Comparison of ENCODE assay signal across 8 cellular contexts in genomic region chr1:1250828-1251284, GRCh38. TPM values are rescaled to one million over a fixed set of nuclear protein-coding genes. Genes with fewer than 3 reads are reported as not detected.
DNase-seq lines count a peak whose midpoint lies in the region; ATAC-seq and TF ChIP-seq lines count a peak whose summit lies in the region.

No MANE protein-coding gene starts in this region.

- no peak overlapping the region for H3K27ac Mint-ChIP-seq in Caco-2 (ENCODE audit: unreplicated experiment)

- no peaks in the 10 kb centered on the region for H3K27me3 Mint-ChIP-seq in Caco-2 (ENCODE audit: insufficient read depth, unreplicated experiment)

- H3K4me3 ChIP-seq in Caco-2 (ENCODE audit: low read depth, low read length): no peak overlapping the region

- H3K4me1 ChIP-seq in Caco-2: no peaks in the 10 kb centered on the region

- peak; percentile 21 for DNase-seq in NCI-H526 treated with DMSO at 0.1 percent for 48 hours (lab: John Stamatoyannopoulos, UW)
- DNase-seq in activated effector memory CD4-positive, alpha-beta T cell treated with anti-CD3 and anti-CD28 coated beads, Interleukin-2, amount 50 U/mL, for 16 hours: peak; percentile 87
- DNase-seq in stimulated activated CD4-positive, alpha-beta T cell treated with anti-CD3 and anti-CD28 coated beads, Interleukin-1b, Interleukin-23, amount 100 ng/mL, for 48 hours: peak; percentile 62
- no peak for DNase-seq in SKM-1 treated with dmso at 0.1 percent for 144 hours (lab: John Stamatoyannopoulos, UW; ENCODE audit: unreplicated experiment)
- no peak for DNase-seq in NCI-H187 treated with DMSO at 0.1 percent for 48 hours (lab: John Stamatoyannopoulos, UW)
- no peak for DNase-seq in HT-29 (ENCODE audit: low spot score)
- DNase-seq in Caco-2: no peak

- no peaks in the 10 kb centered on the region for H3K9me3 Mint-ChIP-seq in Caco-2 (ENCODE audit: unreplicated experiment)

- no peaks in the 10 kb centered on the region for H3K36me3 ChIP-seq in Caco-2 (ENCODE audit: control insufficient read depth, insufficient read depth, low read length)

- POLR2A ChIA-PET in Caco-2 (lab: Charles Lee): no interaction called here

- TF ChIP-seq CTCF in Caco-2 (IDR thresholded peaks at IDR 0.05; ENCODE audit: insufficient read depth in 1 of 2, low read depth in 1 of 2, low read length in 1 of 2, severe bottlenecking in 1 of 2, unreplicated experiment in 1 of 2): no peak

- no peak overlapping the region for H3K4me3 Mint-ChIP-seq in Caco-2 (ENCODE audit: unreplicated experiment)

- BruUV-seq in Caco-2 (replicated peaks; lab: Mats Ljungman, UMichigan): no TSS peak

- peak; percentile 77 for ATAC-seq in GM18868 (IDR thresholded peaks at IDR 0.05; ENCODE audit: unreplicated experiment)

- H3K27me3 ChIP-seq in Caco-2 (replicated peaks; ENCODE audit: control insufficient read depth, insufficient read depth, low read length): no peaks in the 10 kb centered on the region

- no peaks in the 10 kb centered on the region for H3K4me1 Mint-ChIP-seq in Caco-2 (ENCODE audit: low read depth, unreplicated experiment)

- intact Hi-C loops in Caco-2 (cut with micrococcal nuclease; ENCODE audit: unreplicated experiment): no loop called here

- CTCF ChIA-PET in Caco-2 (lab: Charles Lee): no interaction called here

- peaks cover 30% of the 10 kb centered on the region for H3K36me3 Mint-ChIP-seq in Caco-2 (ENCODE audit: insufficient read depth, unreplicated experiment)

- no peaks in the 10 kb centered on the region for H3K9me3 ChIP-seq in Caco-2

RNA-seq across cellular contexts. Expression of gene C1QTNF12, which starts 4.3 kb away (rescaled TPM):
- 4.1 and 6.0 TPM in 2 replicates for total RNA-seq in HT-29 (2014; rRNA removed; shearing (Covaris generic))
- 3.4 and 3.7 TPM in 2 replicates for total RNA-seq in Caco-2 (2022)

RNA-seq across cellular contexts. Expression of gene B3GALT6, which starts 18.8 kb away (rescaled TPM):
- total RNA-seq in HT-29 (2014; rRNA removed; shearing (Covaris generic)): 84.2 and 87.7 TPM in 2 replicates
- total RNA-seq in Caco-2 (2022): 24.8 and 25.3 TPM in 2 replicates

RNA-seq across cellular contexts. Expression of gene SDF4, which starts 19.1 kb away (rescaled TPM):
- total RNA-seq in HT-29 (2014; rRNA removed; shearing (Covaris generic)): 163 and 188 TPM in 2 replicates
- total RNA-seq in Caco-2 (2022): 138 and 140 TPM in 2 replicates

RNA-seq across cellular contexts. Expression of gene UBE2J2, which starts 22.8 kb away (rescaled TPM):
- 93.1 and 94.4 TPM in 2 replicates for total RNA-seq in HT-29 (2014; rRNA removed; shearing (Covaris generic))
- total RNA-seq in Caco-2 (2022): 57.2 and 62.7 TPM in 2 replicates

RNA-seq across cellular contexts. Expression of gene SCNN1D, which starts 29.4 kb away (rescaled TPM):
- 0.48 and 0.50 TPM in 2 replicates for total RNA-seq in HT-29 (2014; rRNA removed; shearing (Covaris generic))
- 1.0 and 2.8 TPM in 2 replicates for total RNA-seq in Caco-2 (2022)

Comparison
In these comparisons a context has a peak if more than half of its experiments do, and no peak if none do; other contexts are left out.
1. DNase-seq: peak in NCI-H526 treated with DMSO at 0.1 percent for 48 hours (single experiment), activated effector memory CD4-positive, alpha-beta T cell treated with anti-CD3 and anti-CD28 coated beads, Interleukin-2, amount 50 U/mL, for 16 hours (single experiment) and stimulated activated CD4-positive, alpha-beta T cell treated with anti-CD3 and anti-CD28 coated beads, Interleukin-1b, Interleukin-23, amount 100 ng/mL, for 48 hours (single experiment); none in SKM-1 treated with dmso at 0.1 percent for 144 hours (single experiment), NCI-H187 treated with DMSO at 0.1 percent for 48 hours (single experiment), HT-29 (single experiment) and Caco-2 (0 of 2).